ENCODE assay signal across 8 cellular contexts in genomic region chr6:2853766-2854393, GRCh38. TPM values are rescaled to one million over a fixed set of nuclear protein-coding genes. Genes with fewer than 3 reads are reported as not detected.
DNase-seq lines count a peak whose midpoint lies in the region; ATAC-seq and TF ChIP-seq lines count a peak whose summit lies in the region.

No MANE protein-coding gene starts in this region.

- TF ChIP-seq POLR2A in erythroblast (IDR thresholded peaks at IDR 0.05; ENCODE audit: low read length): no peak

- CTCF ChIA-PET in activated CD8-positive, alpha-beta memory T cell treated with anti-CD3 and anti-CD28 coated beads, Interleukin-2, amount 10 ng/mL, durations not matched to agents 7 days and 5 days (lab: Charles Lee): interaction anchor here (1.0 to 2.4 kb wide), 4 partner anchors 8 to 58 kb away, joined by 4 to 12 read pairs (median 8); partner anchors contain the start of gene SERPINB9

- peak overlapping the region; percentile 94 for H3K27ac Mint-ChIP-seq in activated CD8-positive, alpha-beta memory T cell treated with anti-CD3 and anti-CD28 coated beads, Interleukin-2, amount 10 ng/mL, durations not matched to agents 7 days and 5 days
- peak overlapping the region; percentile 87 to 99 (median 99) for H3K27ac Mint-ChIP-seq in nephron

- ATAC-seq in Right ventricle myocardium inferior: peak; percentile 21
- ATAC-seq in activated CD8-positive, alpha-beta memory T cell treated with anti-CD3 and anti-CD28 coated beads, Interleukin-2, amount 10 ng/mL, durations not matched to agents 7 days and 5 days: peak; percentile 62

- H3K36me3 Mint-ChIP-seq in activated CD8-positive, alpha-beta memory T cell treated with anti-CD3 and anti-CD28 coated beads, Interleukin-2, amount 10 ng/mL, durations not matched to agents 7 days and 5 days: peaks cover 2% of the 10 kb centered on the region
- no peaks in the 10 kb centered on the region for H3K36me3 Mint-ChIP-seq in nephron (ENCODE audit: low read depth)

- H3K4me1 Mint-ChIP-seq in activated CD8-positive, alpha-beta memory T cell treated with anti-CD3 and anti-CD28 coated beads, Interleukin-2, amount 10 ng/mL, durations not matched to agents 7 days and 5 days: peaks cover 74% of the 10 kb centered on the region
- H3K4me1 Mint-ChIP-seq in nephron: peaks cover 63% of the 10 kb centered on the region

- DNase-seq in Right ventricle myocardium inferior (ENCODE audit: missing footprints) (no peak), cardiac septum (ENCODE audit: low spot score) (no peak), NCI-H748 (lab: John Stamatoyannopoulos, UW; ENCODE audit: unreplicated experiment) (peak; percentile 78), erythroblast (lab: John Stamatoyannopoulos, UW) (peak; percentile 38 to 63), substantia nigra (lab: John Stamatoyannopoulos, UW) (peak in 4 of 49 donors; percentile 14 to 32 (median 23)), OCI-M2 (lab: John Stamatoyannopoulos, UW; ENCODE audit: unreplicated experiment) (no peak)
- peak; percentile 95 for DNase-seq in activated CD8-positive, alpha-beta memory T cell treated with anti-CD3 and anti-CD28 coated beads, Interleukin-2, amount 10 ng/mL, durations not matched to agents 7 days and 5 days

- no peaks in the 10 kb centered on the region for H3K9me3 Mint-ChIP-seq in activated CD8-positive, alpha-beta memory T cell treated with anti-CD3 and anti-CD28 coated beads, Interleukin-2, amount 10 ng/mL, durations not matched to agents 7 days and 5 days (ENCODE audit: low read depth)
- no peaks in the 10 kb centered on the region for H3K9me3 Mint-ChIP-seq in nephron

- H3K27ac ChIP-seq in substantia nigra (ENCODE audit: low read depth, low read length, poor library complexity, severe bottlenecking): peak overlapping the region; percentile 73

- H3K27me3 Mint-ChIP-seq in activated CD8-positive, alpha-beta memory T cell treated with anti-CD3 and anti-CD28 coated beads, Interleukin-2, amount 10 ng/mL, durations not matched to agents 7 days and 5 days: no peaks in the 10 kb centered on the region
- peaks cover 3% of the 10 kb centered on the region for H3K27me3 Mint-ChIP-seq in nephron (ENCODE audit: low read depth)

- H3K4me3 Mint-ChIP-seq in activated CD8-positive, alpha-beta memory T cell treated with anti-CD3 and anti-CD28 coated beads, Interleukin-2, amount 10 ng/mL, durations not matched to agents 7 days and 5 days: peak overlapping the region; percentile 64
- H3K4me3 Mint-ChIP-seq in nephron: peak overlapping the region; percentile 53 to 77 (median 68)

- intact Hi-C loops in Right ventricle myocardium inferior (cut with DNase I) (loop anchor here (2.0 kb wide), 1 partner anchor 23 kb away; no protein-coding TSS in a partner anchor), cardiac septum (cut with DNase I) (loop anchor here (2.0 kb wide), 1 partner anchor 23 kb away; no protein-coding TSS in a partner anchor)

- peak; percentile 40 to 42 (median 41) for TF ChIP-seq CTCF in nephron (IDR thresholded peaks at IDR 0.05; ENCODE audit: unreplicated experiment in 3 of 3)

RNA-seq across cellular contexts. Expression of gene SERPINB1, which starts 12.2 kb away (rescaled TPM):
- total RNA-seq in Right ventricle myocardium inferior: 27.5 TPM
- total RNA-seq in cardiac septum: 26.4 TPM
- total RNA-seq in activated CD8-positive, alpha-beta memory T cell treated with anti-CD3 and anti-CD28 coated beads, Interleukin-2, amount 10 ng/mL, durations not matched to agents 7 days and 5 days: 10 to 100 TPM; 55.2 to 65.7 TPM

RNA-seq across cellular contexts. Expression of gene SERPINB9, which starts 49.2 kb away (rescaled TPM):
- 3.2 TPM for total RNA-seq in Right ventricle myocardium inferior
- total RNA-seq in cardiac septum: 5.3 TPM
- 10 to 100 TPM; 56.0 to 94.9 TPM for total RNA-seq in activated CD8-positive, alpha-beta memory T cell treated with anti-CD3 and anti-CD28 coated beads, Interleukin-2, amount 10 ng/mL, durations not matched to agents 7 days and 5 days

Comparison
In these comparisons a context has a peak if more than half of its experiments do, and no peak if none do; other contexts are left out.
1. DNase-seq: peak in NCI-H748 (single experiment), activated CD8-positive, alpha-beta memory T cell treated with anti-CD3 and anti-CD28 coated beads, Interleukin-2, amount 10 ng/mL, durations not matched to agents 7 days and 5 days (single experiment) and erythroblast (2 of 2); none in Right ventricle myocardium inferior (single experiment), cardiac septum (single experiment) and OCI-M2 (single experiment).